ENCODE assay signal across 12 cellular contexts in the genomic region with DNA sequence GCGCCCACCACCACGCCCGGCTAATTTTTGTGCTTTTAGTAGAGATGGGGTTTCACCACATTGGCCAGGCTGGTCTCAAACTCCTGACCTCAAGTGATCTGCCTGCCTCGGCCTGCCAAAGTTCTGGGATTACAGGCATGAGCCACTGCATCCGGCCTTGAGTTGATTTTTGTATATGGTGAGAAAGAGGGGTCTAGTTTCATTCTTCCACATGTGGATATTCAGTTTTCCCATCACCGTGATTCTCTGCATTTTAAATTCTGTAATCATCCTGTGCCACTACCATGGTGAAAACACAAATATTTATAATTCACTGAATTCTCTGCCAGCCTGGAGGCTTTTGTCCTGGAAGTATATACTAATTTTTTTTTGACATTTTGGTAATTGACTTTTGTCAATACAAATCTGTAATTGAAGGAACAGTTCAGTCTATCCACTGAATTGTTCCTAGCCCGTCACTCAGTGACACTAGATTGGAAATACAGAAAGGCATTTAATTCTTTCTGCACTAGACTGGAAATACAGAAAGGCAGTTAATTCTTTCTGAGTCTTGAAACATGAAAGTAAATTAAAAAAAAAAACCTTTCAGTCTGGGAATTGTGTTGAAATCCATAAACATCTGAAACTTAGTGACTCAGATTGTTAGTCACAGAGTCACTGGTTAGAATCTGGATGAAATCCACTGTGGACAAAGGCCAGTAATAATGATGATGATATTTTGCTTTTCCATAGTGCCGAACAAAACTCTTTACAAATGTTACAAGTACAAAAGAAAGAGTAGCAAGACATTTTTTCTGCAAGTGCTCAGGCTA. TPM values are rescaled to one million over a fixed set of nuclear protein-coding genes. Genes with fewer than 3 reads are reported as not detected.
A peak's percentile ranks its signal among the peaks of the same experiment; 100 is the strongest.
DNase-seq lines count a peak whose midpoint lies in the region; ATAC-seq and TF ChIP-seq lines count a peak whose summit lies in the region.
"Had no signal": no experiment of that assay in that cellular context is flagged by ENCODE, and none has a peak within 500 bp of the region (broad histone marks: within the 10 kb centered on the region; RNA-seq: fewer than 3 reads in every experiment).

No MANE protein-coding gene starts in this region.

- no peaks in the 10 kb centered on the region for H3K9me3 Mint-ChIP-seq in activated T-cell treated with anti-CD3 and anti-CD28 coated beads, Interleukin-2, amount 50 U/mL, for 72 hours
- H3K9me3 Mint-ChIP-seq: activated naive CD4-positive, alpha-beta T cell treated with anti-CD3 and anti-CD28 coated beads, Interleukin-2, amount 50 U/mL, for 72 hours; natural killer cell had no signal

- no peaks in the 10 kb centered on the region for H3K36me3 Mint-ChIP-seq in activated T-cell treated with anti-CD3 and anti-CD28 coated beads, Interleukin-2, amount 50 U/mL, for 72 hours (ENCODE audit: insufficient read depth in 2 of 2)
- H3K36me3 Mint-ChIP-seq: activated naive CD4-positive, alpha-beta T cell treated with anti-CD3 and anti-CD28 coated beads, Interleukin-2, amount 50 U/mL, for 72 hours; natural killer cell had no signal

- no peak overlapping the region for H3K27ac Mint-ChIP-seq in activated T-cell treated with anti-CD3 and anti-CD28 coated beads, Interleukin-2, amount 50 U/mL, for 72 hours
- H3K27ac Mint-ChIP-seq: activated naive CD4-positive, alpha-beta T cell treated with anti-CD3 and anti-CD28 coated beads, Interleukin-2, amount 50 U/mL, for 72 hours; natural killer cell had no signal

- no peak overlapping the region for H3K4me3 ChIP-seq in astrocyte of the spinal cord (ENCODE audit: low read depth, low read length)
- H3K4me3 ChIP-seq in gastrocnemius medialis, result peak overlapping the region in 2 of 4 donors; percentile 16 to 27

- no peaks in the 10 kb centered on the region for H3K9me3 ChIP-seq in gastrocnemius medialis

- H3K27ac ChIP-seq in gastrocnemius medialis, result peak overlapping the region; percentile 62 to 82 (median 74)

- DNase-seq in GM04503 (ENCODE audit: low read depth), result peak; percentile 92
- DNase-seq in astrocyte of the spinal cord (ENCODE audit: low read depth, low spot score), result peak; percentile 95
- no peak for DNase-seq in left cardiac atrium
- DNase-seq in gastrocnemius medialis, result peak in 1 of 2 donors; percentile 11
- DNase-seq in SW480 (ENCODE audit: low spot score), result no peak
- DNase-seq in activated T-cell treated with anti-CD3 and anti-CD28 coated beads, Interleukin-2, amount 50 U/mL, for 72 hours, result no peak
- DNase-seq: MM.1S, natural killer cell had no signal

- H3K27me3 Mint-ChIP-seq in activated T-cell treated with anti-CD3 and anti-CD28 coated beads, Interleukin-2, amount 50 U/mL, for 72 hours (ENCODE audit: low read depth), result no peaks in the 10 kb centered on the region

- H3K36me3 ChIP-seq in gastrocnemius medialis, result no peaks in the 10 kb centered on the region

- no peaks in the 10 kb centered on the region for H3K27me3 ChIP-seq in gastrocnemius medialis

- peak; percentile 62 to 80 for ATAC-seq in left cardiac atrium
- peak; percentile 88 for ATAC-seq in gastrocnemius medialis
- ATAC-seq in activated T-cell treated with anti-CD3 and anti-CD28 coated beads, Interleukin-2, amount 50 U/mL, for 72 hours (replicated peaks in 1 of 2), result no peak
- no peak for ATAC-seq in HG02571 (IDR thresholded peaks at IDR 0.05; ENCODE audit: unreplicated experiment)
- no peak for ATAC-seq in HG03442 (IDR thresholded peaks at IDR 0.05; ENCODE audit: unreplicated experiment)
- ATAC-seq: activated naive CD4-positive, alpha-beta T cell treated with anti-CD3 and anti-CD28 coated beads, Interleukin-2, amount 50 U/mL, for 72 hours; natural killer cell had no signal

- H3K4me1 ChIP-seq in gastrocnemius medialis, result peaks cover 13 to 16% of the 10 kb centered on the region in 2 donors

- no peak for TF ChIP-seq CTCF in astrocyte of the spinal cord (IDR thresholded peaks at IDR 0.05; ENCODE audit: low read depth, low read length)
- TF ChIP-seq CTCF in gastrocnemius medialis (IDR thresholded peaks at IDR 0.05 in 4 of 5, conservative IDR thresholded peaks at IDR 0.05 in 1 of 5), result no peak

- intact Hi-C loops in left cardiac atrium (cut with DNase I) (loop anchor here in 1 of 2 donors (10.0 kb wide), 1 partner anchor 233 kb away; a partner anchor contains a TSS), gastrocnemius medialis (cut with DNase I; ENCODE audit: low total_unique reads) (no loop called here)

- H3K4me1 Mint-ChIP-seq in activated T-cell treated with anti-CD3 and anti-CD28 coated beads, Interleukin-2, amount 50 U/mL, for 72 hours (ENCODE audit: low read depth), result peaks cover 11% of the 10 kb centered on the region

- no peak overlapping the region for H3K4me3 Mint-ChIP-seq in activated T-cell treated with anti-CD3 and anti-CD28 coated beads, Interleukin-2, amount 50 U/mL, for 72 hours
- H3K4me3 Mint-ChIP-seq: natural killer cell had no signal

- in situ Hi-C loops in astrocyte of the spinal cord (cut with HindIII; ENCODE audit: low sequenced_read_pairs), result no loop called here
- in situ Hi-C loops in gastrocnemius medialis (cut with MboI; ENCODE audit: low sequenced_read_pairs in 4 of 4), result loop anchor here in 1 of 4 donors (10.0 kb wide), 1 partner anchor 313 kb away; no protein-coding TSS in a partner anchor

- TF ChIP-seq POLR2A in gastrocnemius medialis (IDR thresholded peaks at IDR 0.05), result no peak

RNA-seq across cellular contexts. Expression of a gene that starts 5.4 kb away (rescaled TPM):
- total RNA-seq in left cardiac atrium (1 to 10 TPM; 6.3 to 6.6 TPM), gastrocnemius medialis (1 to 10 TPM in 2 of 4 donors, under 1 TPM in 1, not detected in 1; 0.31 to 5.4 (median 2.3) TPM)
- total RNA-seq in activated T-cell treated with anti-CD3 and anti-CD28 coated beads, Interleukin-2, amount 50 U/mL, for 72 hours, result under 1 TPM; 0.46 to 0.49 TPM

RNA-seq across cellular contexts. Expression of a gene that starts 58.1 kb away (rescaled TPM):
- total RNA-seq in left cardiac atrium (not detected), gastrocnemius medialis (not detected)
- not detected for total RNA-seq in activated T-cell treated with anti-CD3 and anti-CD28 coated beads, Interleukin-2, amount 50 U/mL, for 72 hours
- total RNA-seq: H1 had no signal

RNA-seq across cellular contexts. Expression of a gene that starts 58.6 kb away (rescaled TPM):
- 1 to 10 TPM; 2.6 to 4.4 TPM for total RNA-seq in left cardiac atrium
- total RNA-seq in gastrocnemius medialis, result 1 to 10 TPM in 3 of 4 donors, under 1 TPM in 1; 0.82 to 2.0 (median 1.7) TPM
- 1 to 10 TPM; 4.2 to 6.0 TPM for total RNA-seq in activated T-cell treated with anti-CD3 and anti-CD28 coated beads, Interleukin-2, amount 50 U/mL, for 72 hours

Comparison
In these comparisons a context has a peak if more than half of its experiments do, and no peak if none do; other contexts are left out.
1. DNase-seq: peak in GM04503 (single experiment) and astrocyte of the spinal cord (single experiment); none in left cardiac atrium (single experiment), SW480 (single experiment) and activated T-cell treated with anti-CD3 and anti-CD28 coated beads, Interleukin-2, amount 50 U/mL, for 72 hours (0 of 2).
2. ATAC-seq: peak in left cardiac atrium (2 of 2) and gastrocnemius medialis (2 of 2); none in activated T-cell treated with anti-CD3 and anti-CD28 coated beads, Interleukin-2, amount 50 U/mL, for 72 hours (0 of 2), HG02571 (single experiment) and HG03442 (single experiment).